In genomic region chr7:155371884-155372781, GRCh38 we compare ENCODE assay signal across 8 cellular contexts.
A peak's percentile ranks its signal among the peaks of the same experiment; 100 is the strongest.
DNase-seq lines count a peak whose midpoint lies in the region; ATAC-seq and TF ChIP-seq lines count a peak whose summit lies in the region.

No MANE protein-coding gene starts in this region.

- H3K27me3 ChIP-seq in effector memory CD4-positive, alpha-beta T cell (replicated peaks; ENCODE audit: control insufficient read depth, insufficient read depth, low read length, poor library complexity, severe bottlenecking): peaks cover 29% of the 10 kb centered on the region

- H3K27ac Mint-ChIP-seq in CD14-positive monocyte: no peak overlapping the region

- H3K36me3 ChIP-seq in mucosa of descending colon (ENCODE audit: low read depth): no peaks in the 10 kb centered on the region
- no peaks in the 10 kb centered on the region for H3K36me3 ChIP-seq in effector memory CD4-positive, alpha-beta T cell (ENCODE audit: control insufficient read depth, insufficient read depth, low read length)

- ATAC-seq in GM21529 (IDR thresholded peaks at IDR 0.05; ENCODE audit: unreplicated experiment) (peak; percentile 58), mucosa of descending colon (peak; percentile 65), HG02571 (IDR thresholded peaks at IDR 0.05; ENCODE audit: unreplicated experiment) (no peak)

- peaks cover 80 to 84% (median 84%) of the 10 kb centered on the region in 3 donors for H3K27me3 Mint-ChIP-seq in CD14-positive monocyte (ENCODE audit: low read depth in 3 of 3)

- intact Hi-C loops in CD14-positive monocyte (cut with micrococcal nuclease) (no loop called here), mucosa of descending colon (cut with DNase I, micrococcal nuclease) (no loop called here)

- peaks cover 16 to 21% of the 10 kb centered on the region in 2 donors for H3K36me3 Mint-ChIP-seq in CD14-positive monocyte

- TF ChIP-seq CTCF in CD14-positive monocyte (IDR thresholded peaks at IDR 0.05) (peak; percentile 64), mucosa of descending colon (IDR thresholded peaks at IDR 0.05) (no peak)

- no peak overlapping the region for H3K4me3 ChIP-seq in mucosa of descending colon
- no peak overlapping the region for H3K4me3 ChIP-seq in effector memory CD4-positive, alpha-beta T cell (ENCODE audit: insufficient read depth, low read depth, low read length, poor library complexity, severe bottlenecking)

- H3K4me1 Mint-ChIP-seq in CD14-positive monocyte: peaks cover 45% of the 10 kb centered on the region

- peak overlapping the region; percentile 86 to 96 for H3K4me3 Mint-ChIP-seq in CD14-positive monocyte

- no peak overlapping the region for H3K27ac ChIP-seq in effector memory CD4-positive, alpha-beta T cell (ENCODE audit: insufficient read depth, low read length, poor library complexity, severe bottlenecking)

- H3K9me3 ChIP-seq in mucosa of descending colon: no peaks in the 10 kb centered on the region
- H3K9me3 ChIP-seq in effector memory CD4-positive, alpha-beta T cell (ENCODE audit: control insufficient read depth, low read length): no peaks in the 10 kb centered on the region

- peaks cover 0 to 32% (median 21%) of the 10 kb centered on the region in 7 donors for H3K9me3 Mint-ChIP-seq in CD14-positive monocyte

- no peak for DNase-seq in CD14-positive monocyte (ENCODE audit: low spot score)
- DNase-seq in activated T-cell treated with anti-CD3 and anti-CD28 coated beads, Interleukin-2, amount 50 U/mL, for 48 hours: peak; percentile 48 to 53
- peak in 1 of 3 donors; percentile 39 for DNase-seq in mucosa of descending colon
- no peak for DNase-seq in effector memory CD4-positive, alpha-beta T cell
- DNase-seq in Ammon's horn (ENCODE audit: low spot score): no peak
- DNase-seq in GM19240 (ENCODE audit: insufficient read length, low spot score): no peak

- H3K4me1 ChIP-seq in mucosa of descending colon (ENCODE audit: low read depth): peaks cover 36% of the 10 kb centered on the region
- H3K4me1 ChIP-seq in effector memory CD4-positive, alpha-beta T cell (ENCODE audit: control insufficient read depth, insufficient read depth, low read length, poor library complexity, severe bottlenecking): peaks cover 18% of the 10 kb centered on the region

Comparison
In these comparisons a context has a peak if more than half of its experiments do, and no peak if none do; other contexts are left out.
1. DNase-seq: peak in activated T-cell treated with anti-CD3 and anti-CD28 coated beads, Interleukin-2, amount 50 U/mL, for 48 hours (2 of 2); none in CD14-positive monocyte (single experiment), effector memory CD4-positive, alpha-beta T cell (0 of 3), Ammon's horn (single experiment) and GM19240 (single experiment).